12 cellular contexts compared by ENCODE assay signal in the genomic region with DNA sequence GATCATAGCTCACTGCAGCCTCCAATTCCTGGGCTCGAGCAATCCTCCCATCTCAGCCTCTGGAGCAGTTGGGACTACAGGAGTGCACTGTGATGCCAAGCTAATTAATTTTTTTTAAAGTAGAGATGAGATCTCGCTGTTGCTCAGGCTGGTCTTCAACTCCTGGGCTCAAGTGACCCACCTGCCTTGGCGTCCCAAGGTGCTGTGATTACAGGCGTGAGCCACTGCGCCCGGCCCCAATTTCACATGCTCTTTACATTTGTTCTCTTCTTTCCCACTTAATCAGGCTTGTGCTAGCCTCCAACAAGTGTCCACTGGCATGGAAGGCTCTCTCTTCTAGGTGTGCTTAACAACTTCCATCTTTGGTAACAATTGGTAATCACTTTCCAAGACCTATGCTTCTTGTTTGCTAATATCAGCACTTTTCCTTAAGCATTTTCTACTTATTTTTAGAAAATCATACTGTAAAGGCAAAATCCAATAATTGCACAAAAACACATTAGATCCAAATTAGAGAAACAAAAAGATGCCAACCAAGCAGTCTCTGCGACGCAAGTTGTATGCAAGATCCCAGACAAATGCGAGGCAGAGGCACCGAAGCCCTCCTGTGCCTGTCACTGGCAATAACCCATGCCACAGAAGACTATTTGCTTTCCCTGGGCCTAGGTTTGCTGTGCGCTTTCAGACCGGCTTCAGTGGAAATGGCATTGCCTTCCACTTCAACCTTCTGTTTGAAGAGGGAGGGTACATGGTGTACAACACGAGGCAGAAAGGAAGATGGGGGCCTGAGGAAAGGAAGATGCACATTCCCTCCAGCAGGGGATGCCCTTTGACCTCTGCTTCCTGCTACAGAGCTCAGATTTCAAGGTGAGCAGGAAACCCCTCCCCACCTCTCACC. TPM values are rescaled to one million over a fixed set of nuclear protein-coding genes. Genes with fewer than 3 reads are reported as not detected.
DNase-seq lines count a peak whose midpoint lies in the region; FAIRE-seq and TF ChIP-seq lines count a peak whose summit lies in the region.
"Had no signal": no experiment of that assay in that cellular context is flagged by ENCODE, and none has a peak within 500 bp of the region (broad histone marks: within the 10 kb centered on the region; RNA-seq: fewer than 3 reads in every experiment).

No MANE protein-coding gene starts in this region.

- H3K4me3 Mint-ChIP-seq in mesothelial cell of epicardium: no peak overlapping the region
- H3K4me3 Mint-ChIP-seq: activated T-cell treated with anti-CD3 and anti-CD28 coated beads, Interleukin-2, amount 50 U/mL, for 4 hours had no signal

- in situ Hi-C loops in GM13976 (cut with MboI; ENCODE audit: low sequenced_read_pairs, unreplicated experiment): loop anchor here (10.0 kb wide), 1 partner anchor 93 kb away; no protein-coding TSS in a partner anchor

- no peak overlapping the region for H3K27ac Mint-ChIP-seq in mesothelial cell of epicardium

- DNase-seq in D721Med (ENCODE audit: insufficient read length, low spot score): no peak
- peak; percentile 2 for DNase-seq in choroid plexus epithelial cell (ENCODE audit: low read depth)
- no peak for DNase-seq in mesothelial cell of epicardium (ENCODE audit: low spot score in 2 of 2, unreplicated experiment in 2 of 2)
- no peak for DNase-seq in GM13976 (ENCODE audit: low spot score)
- DNase-seq in central memory CD4-positive, alpha-beta T cell: no peak
- no peak for DNase-seq in activated T-cell treated with anti-CD3 and anti-CD28 coated beads for 4 hours
- DNase-seq: activated T-cell treated with anti-CD3 and anti-CD28 coated beads, Interleukin-2, amount 50 U/mL, for 4 hours; body of pancreas; foreskin melanocyte; stimulated activated CD4-positive, alpha-beta T cell treated with anti-CD3 and anti-CD28 coated beads, Interleukin-4, amount 100 ng/mL, for 1 hour had no signal

- no peak for TF ChIP-seq EP300 in Ishikawa (IDR thresholded peaks at IDR 0.05; ENCODE audit: borderline replicate concordance)

- H3K4me1 Mint-ChIP-seq in mesothelial cell of epicardium: no peaks in the 10 kb centered on the region

- TF ChIP-seq CTCF in D721Med (IDR thresholded peaks at IDR 0.05; ENCODE audit: insufficient read depth, missing control alignments) (peak; percentile 3), choroid plexus epithelial cell (conservative IDR thresholded peaks at IDR 0.05; ENCODE audit: low read depth, low read length) (peak; percentile 59), mesothelial cell of epicardium (IDR thresholded peaks at IDR 0.05; ENCODE audit: unreplicated experiment) (peak; percentile 18), GM13976 (IDR thresholded peaks at IDR 0.05; ENCODE audit: borderline replicate concordance, control extremely low read depth, extremely low read depth, insufficient read depth, missing control alignments) (no peak)

- no peaks in the 10 kb centered on the region for H3K9me3 Mint-ChIP-seq in mesothelial cell of epicardium
- H3K9me3 Mint-ChIP-seq: activated T-cell treated with anti-CD3 and anti-CD28 coated beads, Interleukin-2, amount 50 U/mL, for 4 hours had no signal

- H3K27me3 Mint-ChIP-seq in mesothelial cell of epicardium (ENCODE audit: low read depth): no peaks in the 10 kb centered on the region

- no peaks in the 10 kb centered on the region for H3K36me3 Mint-ChIP-seq in mesothelial cell of epicardium

- no peak for FAIRE-seq in D721Med (lab: Jason Lieb, UNC)

- no peak for TF ChIP-seq RAD21 in Ishikawa (IDR thresholded peaks at IDR 0.05; ENCODE audit: low read depth)

- no peak overlapping the region for H3K4me3 ChIP-seq in choroid plexus epithelial cell (ENCODE audit: low read depth, low read length)
- H3K4me3 ChIP-seq: body of pancreas, lung had no signal

TF ChIP-seq in Ishikawa, 13 proteins besides CTCF, POLR2A, EP300 and RAD21:
- TF ChIP-seq, protein P1, sequence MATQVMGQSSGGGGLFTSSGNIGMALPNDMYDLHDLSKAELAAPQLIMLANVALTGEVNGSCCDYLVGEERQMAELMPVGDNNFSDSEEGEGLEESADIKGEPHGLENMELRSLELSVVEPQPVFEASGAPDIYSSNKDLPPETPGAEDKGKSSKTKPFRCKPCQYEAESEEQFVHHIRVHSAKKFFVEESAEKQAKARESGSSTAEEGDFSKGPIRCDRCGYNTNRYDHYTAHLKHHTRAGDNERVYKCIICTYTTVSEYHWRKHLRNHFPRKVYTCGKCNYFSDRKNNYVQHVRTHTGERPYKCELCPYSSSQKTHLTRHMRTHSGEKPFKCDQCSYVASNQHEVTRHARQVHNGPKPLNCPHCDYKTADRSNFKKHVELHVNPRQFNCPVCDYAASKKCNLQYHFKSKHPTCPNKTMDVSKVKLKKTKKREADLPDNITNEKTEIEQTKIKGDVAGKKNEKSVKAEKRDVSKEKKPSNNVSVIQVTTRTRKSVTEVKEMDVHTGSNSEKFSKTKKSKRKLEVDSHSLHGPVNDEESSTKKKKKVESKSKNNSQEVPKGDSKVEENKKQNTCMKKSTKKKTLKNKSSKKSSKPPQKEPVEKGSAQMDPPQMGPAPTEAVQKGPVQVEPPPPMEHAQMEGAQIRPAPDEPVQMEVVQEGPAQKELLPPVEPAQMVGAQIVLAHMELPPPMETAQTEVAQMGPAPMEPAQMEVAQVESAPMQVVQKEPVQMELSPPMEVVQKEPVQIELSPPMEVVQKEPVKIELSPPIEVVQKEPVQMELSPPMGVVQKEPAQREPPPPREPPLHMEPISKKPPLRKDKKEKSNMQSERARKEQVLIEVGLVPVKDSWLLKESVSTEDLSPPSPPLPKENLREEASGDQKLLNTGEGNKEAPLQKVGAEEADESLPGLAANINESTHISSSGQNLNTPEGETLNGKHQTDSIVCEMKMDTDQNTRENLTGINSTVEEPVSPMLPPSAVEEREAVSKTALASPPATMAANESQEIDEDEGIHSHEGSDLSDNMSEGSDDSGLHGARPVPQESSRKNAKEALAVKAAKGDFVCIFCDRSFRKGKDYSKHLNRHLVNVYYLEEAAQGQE (IDR thresholded peaks at IDR 0.05; ENCODE audit: low read depth): no peak
- TF ChIP-seq TEAD4 (IDR thresholded peaks at IDR 0.05) (peak; percentile 85), NFIC (IDR thresholded peaks at IDR 0.05) (no peak)

RNA-seq across cellular contexts. Expression of a gene that starts 52.6 kb away (rescaled TPM):
- 0.18 to 0.24 TPM (median 0.20 TPM) in 3 replicates for total RNA-seq in mesothelial cell of epicardium
- total RNA-seq: activated T-cell treated with anti-CD3 and anti-CD28 coated beads, Interleukin-2, amount 50 U/mL, for 4 hours had no signal
